Comparison of ENCODE assay signal across 1 cellular context in genomic region chr14:29763342-29763858, GRCh38.
TF ChIP-seq lines count a peak whose summit lies in the region.

No MANE protein-coding gene starts in this region.

TF ChIP-seq in GM23338, 12 proteins besides CTCF, POLR2A, EP300 and RAD21:
- no peak for TF ChIP-seq ZNF462 (CRISPR knock-in tag; IDR thresholded peaks at IDR 0.05)
- no peak for TF ChIP-seq NANOG (IDR thresholded peaks at IDR 0.05; ENCODE audit: borderline replicate concordance)
- TF ChIP-seq ZNF114 (CRISPR knock-in tag; IDR thresholded peaks at IDR 0.05): no peak
- TF ChIP-seq EZH2 (IDR thresholded peaks at IDR 0.05; ENCODE audit: low read depth, unreplicated experiment): no peak
- TF ChIP-seq STAT1 (IDR thresholded peaks at IDR 0.05; ENCODE audit: unreplicated experiment): no peak
- no peak for TF ChIP-seq CREB1 (CRISPR knock-in tag; IDR thresholded peaks at IDR 0.05; ENCODE audit: low read depth)
- TF ChIP-seq EZH2phosphoT487 (IDR thresholded peaks at IDR 0.05; ENCODE audit: unreplicated experiment): no peak
- no peak for TF ChIP-seq POLR2AphosphoS5 (IDR thresholded peaks at IDR 0.05; ENCODE audit: low read depth)
- TF ChIP-seq ZNF331 (CRISPR knock-in tag; IDR thresholded peaks at IDR 0.05; ENCODE audit: low read depth): no peak
- no peak for TF ChIP-seq REST (IDR thresholded peaks at IDR 0.05; ENCODE audit: unreplicated experiment)
- no peak for TF ChIP-seq JUNB (IDR thresholded peaks at IDR 0.05; ENCODE audit: unreplicated experiment)
- TF ChIP-seq ETS1 (IDR thresholded peaks at IDR 0.05): no peak
